Comparison of ENCODE assay signal across 8 cellular contexts in genomic region chr6:134882426-134883038, GRCh38.
A peak's percentile ranks its signal among the peaks of the same experiment; 100 is the strongest.
DNase-seq lines count a peak whose midpoint lies in the region; ATAC-seq, FAIRE-seq and TF ChIP-seq lines count a peak whose summit lies in the region.

No MANE protein-coding gene starts in this region.

- H2AFZ ChIP-seq in PC-3 (ENCODE audit: low read length) = peak overlapping the region; percentile 50

- WGBS in pancreas, 2 donors = 32 to 68% methylated on average over 10 of the region's 10 CpGs

- intact Hi-C loops in PC-3 (cut with micrococcal nuclease) = loop anchor here (1.0 to 5.0 kb wide), 3 partner anchors 710 to 759 kb away; no protein-coding TSS in a partner anchor
- intact Hi-C loops in pancreas (cut with DNase I) = no loop called here

- peak; percentile 56 for ATAC-seq in PC-3
- ATAC-seq in pancreas = peak; percentile 50 to 96 (median 92)

- POLR2A ChIA-PET in PC-3 (lab: Charles Lee; ENCODE audit: unreplicated experiment) = interaction anchor here (0.7 kb wide), 1 partner anchor 684 kb away, joined by 3 read pairs; no protein-coding TSS in a partner anchor

- H3K4me2 ChIP-seq in PC-3 (ENCODE audit: low read length) = peak overlapping the region; percentile 10; the same call in 1 of the 2 replicates

- no peak for FAIRE-seq in pancreas (lab: Jason Lieb, UNC)

- H3K4me3 ChIP-seq in PC-3 (ENCODE audit: low read length) = no peak overlapping the region
- no peak overlapping the region for H3K4me3 ChIP-seq in pancreas

- no peaks in the 10 kb centered on the region for H3F3A ChIP-seq in PC-3 (ENCODE audit: low read length, unreplicated experiment)

- H3K27ac ChIP-seq in PC-3 (ENCODE audit: low read length) (no peak overlapping the region), pancreas (no peak overlapping the region)

- peak; percentile 5 for DNase-seq in NK-92 treated with Interleukin-12 subunit alpha and Interleukin-12 subunit beta, amount 100 ng/mL, for 24 hours (lab: John Stamatoyannopoulos, UW)
- no peak for DNase-seq in NK-92 (lab: John Stamatoyannopoulos, UW; ENCODE audit: unreplicated experiment)
- DNase-seq in HK-2 (ENCODE audit: unreplicated experiment) = peak; percentile 68
- DNase-seq in PC-3 = peak; percentile 70
- DNase-seq in activated naive CD4-positive, alpha-beta T cell (lab: John Stamatoyannopoulos, UW) = peak in 3 of 4 experiments; percentile 5 to 49 (median 18)
- peak; percentile 68 for DNase-seq in globus pallidus (ENCODE audit: low spot score)
- DNase-seq in pancreas = peak; percentile 30 to 82 (median 40)
- no peak for DNase-seq in effector CD8-positive, alpha-beta T cell (lab: John Stamatoyannopoulos, UW)

- no peaks in the 10 kb centered on the region for H4K20me1 ChIP-seq in PC-3 (ENCODE audit: low read length)

- H3K27me3 ChIP-seq in PC-3 (ENCODE audit: low read length) (no peaks in the 10 kb centered on the region), pancreas (no peaks in the 10 kb centered on the region)

- no peaks in the 10 kb centered on the region for H3K9me3 ChIP-seq in PC-3 (ENCODE audit: low read length)
- H3K9me3 ChIP-seq in pancreas = no peaks in the 10 kb centered on the region

- no peaks in the 10 kb centered on the region for H3K9me2 ChIP-seq in PC-3 (replicated peaks; ENCODE audit: low read length)

- H3K36me3 ChIP-seq in PC-3 (ENCODE audit: low read depth, low read length) (no peaks in the 10 kb centered on the region; the same call in 1 of the 2 replicates), pancreas (no peaks in the 10 kb centered on the region)

- CTCF ChIA-PET in PC-3 (lab: Charles Lee) = interaction anchor here (0.6 to 1.6 kb wide), 3 partner anchors 58 to 759 kb away, joined by 3 to 11 read pairs (median 6); no protein-coding TSS in a partner anchor

- TF ChIP-seq CTCF in PC-3 (conservative IDR thresholded peaks at IDR 0.05; ENCODE audit: low read depth, low read length) (peak; percentile 91), pancreas (IDR thresholded peaks at IDR 0.05) (peak; percentile 51 to 84 (median 64))

- H3K4me1 ChIP-seq in PC-3 (ENCODE audit: insufficient read depth, low read length) (no peaks in the 10 kb centered on the region), pancreas (no peaks in the 10 kb centered on the region)

- H3K79me2 ChIP-seq in PC-3 (ENCODE audit: low read length) = no peaks in the 10 kb centered on the region

- BruUV-seq in PC-3 (replicated peaks; lab: Mats Ljungman, UMichigan) = no TSS peak

- H3K9ac ChIP-seq in PC-3 (ENCODE audit: low read length) = no peak overlapping the region

Comparison
In these comparisons a context has a peak if more than half of its experiments do, and no peak if none do; other contexts are left out.
1. DNase-seq: peak in NK-92 treated with Interleukin-12 subunit alpha and Interleukin-12 subunit beta, amount 100 ng/mL, for 24 hours (single experiment), HK-2 (single experiment), PC-3 (single experiment), activated naive CD4-positive, alpha-beta T cell (3 of 4), globus pallidus (single experiment) and pancreas (6 of 6); none in NK-92 (single experiment) and effector CD8-positive, alpha-beta T cell (single experiment).